ENCODE assay signal across 19 cellular contexts in genomic region chr17:63578769-63579111, GRCh38. TPM values are rescaled to one million over a fixed set of nuclear protein-coding genes. Genes with fewer than 3 reads are reported as not detected.
"Had no signal": no experiment of that assay in that cellular context is flagged by ENCODE, and none has a peak within 500 bp of the region (broad histone marks: within the 10 kb centered on the region; RNA-seq: fewer than 3 reads in every experiment).

No MANE protein-coding gene starts in this region.

- DNase-seq: activated CD4-positive, CD25-positive, alpha-beta regulatory T cell treated with anti-CD3 and anti-CD28 coated beads, Interleukin-2, amount 50 U/mL, for 72 hours; activated naive CD4-positive, alpha-beta T cell treated with anti-CD3 and anti-CD28 coated beads, Interleukin-2, amount 50 U/mL, for 16 hours; amniotic stem cell; caudate nucleus; hippocampal formation; left ventricle myocardium superior; nephron progenitor cell; occipital lobe; stimulated activated CD4-positive, alpha-beta T cell treated with anti-CD3 and anti-CD28 coated beads, Interleukin-12 subunit alpha, Interleukin-12 subunit beta, amount 100 ng/mL, for 4 hours; stimulated activated CD4-positive, alpha-beta T cell treated with anti-CD3 and anti-CD28 coated beads, Interleukin-2, amount 100 ng/mL, for 24 hours; T-helper 9 cell had no signal

- ATAC-seq: left ventricle myocardium superior; stimulated activated memory B cell treated with anti-CD40 and anti-IgM and Interleukin-4, amounts not matched to agents 10 μg/mL and 1 μg/mL and 100 μg/mL, for 72 hours had no signal

- H3K27ac Mint-ChIP-seq: nephron progenitor cell; stimulated activated memory B cell treated with anti-CD40 and anti-IgM and Interleukin-4, amounts not matched to agents 10 μg/mL and 1 μg/mL and 100 μg/mL, for 72 hours had no signal

- FAIRE-seq: colon had no signal

- H3K9me3 ChIP-seq: esophagus muscularis mucosa, tibial nerve had no signal

- H3K27me3 ChIP-seq: esophagus muscularis mucosa, tibial nerve had no signal

- H3K4me3 ChIP-seq: esophagus muscularis mucosa, tibial nerve had no signal

- H3K4me3 Mint-ChIP-seq: nephron progenitor cell; stimulated activated memory B cell treated with anti-CD40 and anti-IgM and Interleukin-4, amounts not matched to agents 10 μg/mL and 1 μg/mL and 100 μg/mL, for 72 hours had no signal

- H3K27ac ChIP-seq: esophagus muscularis mucosa, tibial nerve had no signal

- H3K9me3 Mint-ChIP-seq: nephron progenitor cell; stimulated activated memory B cell treated with anti-CD40 and anti-IgM and Interleukin-4, amounts not matched to agents 10 μg/mL and 1 μg/mL and 100 μg/mL, for 72 hours had no signal

- H3K4me1 ChIP-seq: tibial nerve had no signal

RNA-seq across cellular contexts. Expression of gene KCNH6, which starts 55.6 kb away (rescaled TPM):
- total RNA-seq: activated CD8-positive, alpha-beta memory T cell treated with anti-CD3 and anti-CD28 coated beads for 36 hours; esophagus muscularis mucosa; glomerular endothelial cell; left ventricle myocardium superior; mesenteric fat pad; subcutaneous adipose tissue; tibial nerve had no signal
